ENCODE assay signal across 8 cellular contexts in genomic region chr19:18194554-18195238, GRCh38. TPM values are rescaled to one million over a fixed set of nuclear protein-coding genes. Genes with fewer than 3 reads are reported as not detected.
DNase-seq lines count a peak whose midpoint lies in the region; ATAC-seq and TF ChIP-seq lines count a peak whose summit lies in the region.

No MANE protein-coding gene starts in this region.

- no peaks in the 10 kb centered on the region for H3K27me3 Mint-ChIP-seq in dendritic cell treated with granulocyte-macrophage colony-stimulating factor and Interleukin-4, amounts not matched to agents 40 ng/mL and 50 ng/mL, for 4 days
- H3K27me3 Mint-ChIP-seq in neural crest cell (ENCODE audit: low read depth): peaks cover 5% of the 10 kb centered on the region

- TF ChIP-seq CTCF in GM12875 (IDR thresholded peaks at IDR 0.05; ENCODE audit: borderline replicate concordance, insufficient read depth, low read depth, low read length) (no peak), RWPE1 (conservative IDR thresholded peaks at IDR 0.05; ENCODE audit: low read depth) (no peak), neural crest cell (conservative IDR thresholded peaks at IDR 0.05) (no peak), WERI-Rb-1 (IDR thresholded peaks at IDR 0.05; ENCODE audit: low read depth, low read length) (no peak)

- POLR2A ChIA-PET in RWPE1 (lab: Yijun Ruan, JAX; ENCODE audit: low non-redundant PET): no interaction called here

- H3K27me3 ChIP-seq in WERI-Rb-1 (ENCODE audit: insufficient read depth, low read depth, severe bottlenecking): no peaks in the 10 kb centered on the region

- no peaks in the 10 kb centered on the region for H3K9me3 ChIP-seq in WERI-Rb-1 (ENCODE audit: severe bottlenecking)

- H3K4me1 Mint-ChIP-seq in dendritic cell treated with granulocyte-macrophage colony-stimulating factor and Interleukin-4, amounts not matched to agents 40 ng/mL and 50 ng/mL, for 4 days (ENCODE audit: low read depth): peaks cover 17% of the 10 kb centered on the region
- H3K4me1 Mint-ChIP-seq in neural crest cell: peaks cover 24% of the 10 kb centered on the region

- CTCF ChIA-PET in RWPE1 (lab: Yijun Ruan, JAX): interaction anchor here (0.6 to 1.5 kb wide), 2 partner anchors 57 to 81 kb away, joined by 4 to 8 read pairs; no protein-coding TSS in a partner anchor

- ATAC-seq in HG03378 (IDR thresholded peaks at IDR 0.05; ENCODE audit: unreplicated experiment): no peak

- DNase-seq in RWPE1 (ENCODE audit: low spot score) (peak; percentile 63), neural crest cell (ENCODE audit: low read depth, low spot score) (no peak), COR-L47 (lab: John Stamatoyannopoulos, UW) (no peak), AG08395 (ENCODE audit: low spot score) (no peak), WERI-Rb-1 (no peak)

- peak overlapping the region; percentile 86 for H3K4me3 Mint-ChIP-seq in dendritic cell treated with granulocyte-macrophage colony-stimulating factor and Interleukin-4, amounts not matched to agents 40 ng/mL and 50 ng/mL, for 4 days
- peak overlapping the region; percentile 93 for H3K4me3 Mint-ChIP-seq in neural crest cell

- H3K27ac ChIP-seq in RWPE1 (peak overlapping the region; percentile 98), WERI-Rb-1 (no peak overlapping the region)

- peaks cover 36% of the 10 kb centered on the region for H3K36me3 ChIP-seq in WERI-Rb-1

- intact Hi-C loops in dendritic cell treated with granulocyte-macrophage colony-stimulating factor and Interleukin-4, amounts not matched to agents 40 ng/mL and 50 ng/mL, for 4 days (cut with micrococcal nuclease): no loop called here

- no peaks in the 10 kb centered on the region for H3K9me3 Mint-ChIP-seq in dendritic cell treated with granulocyte-macrophage colony-stimulating factor and Interleukin-4, amounts not matched to agents 40 ng/mL and 50 ng/mL, for 4 days
- no peaks in the 10 kb centered on the region for H3K9me3 Mint-ChIP-seq in neural crest cell

- peak overlapping the region; percentile 64 for H3K4me3 ChIP-seq in GM12875 (ENCODE audit: low read depth, low read length)
- no peak overlapping the region for H3K4me3 ChIP-seq in WERI-Rb-1 (ENCODE audit: low read depth, low read length)

- H3K27ac Mint-ChIP-seq in dendritic cell treated with granulocyte-macrophage colony-stimulating factor and Interleukin-4, amounts not matched to agents 40 ng/mL and 50 ng/mL, for 4 days: peak overlapping the region; percentile 92
- no peak overlapping the region for H3K27ac Mint-ChIP-seq in neural crest cell (ENCODE audit: unreplicated experiment)

- H3K36me3 Mint-ChIP-seq in dendritic cell treated with granulocyte-macrophage colony-stimulating factor and Interleukin-4, amounts not matched to agents 40 ng/mL and 50 ng/mL, for 4 days (ENCODE audit: low read depth): peaks cover 60% of the 10 kb centered on the region
- no peaks in the 10 kb centered on the region for H3K36me3 Mint-ChIP-seq in neural crest cell (ENCODE audit: low read depth)

RNA-seq across cellular contexts. Expression of gene MPV17L2, which starts 1.7 kb away (rescaled TPM):
- total RNA-seq in neural crest cell: 16.9 and 17.2 TPM in 2 replicates

RNA-seq across cellular contexts. Expression of gene RAB3A, which starts 9.1 kb away (rescaled TPM):
- 9.2 and 9.9 TPM in 2 replicates for total RNA-seq in neural crest cell

RNA-seq across cellular contexts. Expression of gene IFI30, which starts 21.1 kb away (rescaled TPM):
- not detected in 2 replicates for total RNA-seq in neural crest cell

RNA-seq across cellular contexts. Expression of gene PDE4C, which starts 31.5 kb away (rescaled TPM):
- total RNA-seq in neural crest cell: 0.09 and 0.25 TPM in 2 replicates

RNA-seq across cellular contexts. Expression of gene PIK3R2, which starts 41.7 kb away (rescaled TPM):
- total RNA-seq in neural crest cell: 72.5 and 74.8 TPM in 2 replicates
